In genomic region chr4:164012396-164013027, GRCh38 we compare ENCODE assay signal across 8 cellular contexts.
DNase-seq lines count a peak whose midpoint lies in the region; ATAC-seq and TF ChIP-seq lines count a peak whose summit lies in the region.

No MANE protein-coding gene starts in this region.

- no peaks in the 10 kb centered on the region for H3K4me1 Mint-ChIP-seq in MCF 10A (ENCODE audit: insufficient read depth, unreplicated experiment)

- no peaks in the 10 kb centered on the region for H3K27me3 ChIP-seq in breast epithelium

- TF ChIP-seq CTCF in MCF 10A (IDR thresholded peaks at IDR 0.05; ENCODE audit: unreplicated experiment): peak; percentile 55
- no peak for TF ChIP-seq CTCF in breast epithelium (IDR thresholded peaks at IDR 0.05)

- H3K36me3 ChIP-seq in breast epithelium: no peaks in the 10 kb centered on the region

- intact Hi-C loops in MCF 10A (cut with micrococcal nuclease): loop anchor here (1.0 to 5.0 kb wide), 6 partner anchors 255 to 1516 kb away; no protein-coding TSS in a partner anchor
- intact Hi-C loops in breast epithelium (cut with DNase I; ENCODE audit: low total_unique reads): no loop called here
- intact Hi-C loops in head of caudate nucleus (cut with DNase I): loop anchor here (5.0 kb wide), 1 partner anchor 460 kb away; no protein-coding TSS in a partner anchor

- H3K27ac Mint-ChIP-seq in MCF 10A (ENCODE audit: low read depth, unreplicated experiment): no peak overlapping the region

- POLR2A ChIA-PET in MCF 10A (lab: Yijun Ruan, JAX): interaction anchor here (0.7 kb wide), 1 partner anchor 457 kb away, joined by 3 read pairs; no protein-coding TSS in a partner anchor

- CTCF ChIA-PET in MCF 10A (lab: Yijun Ruan, JAX): interaction anchor here (0.7 to 4.9 kb wide), 24 partner anchors 10 to 1017 kb away, joined by 3 to 48 read pairs (median 3); no protein-coding TSS in a partner anchor

- H3K4me3 ChIP-seq in breast epithelium: no peak overlapping the region

- H3K27me3 Mint-ChIP-seq in MCF 10A (ENCODE audit: insufficient read depth, unreplicated experiment): no peaks in the 10 kb centered on the region

- H3K36me3 Mint-ChIP-seq in MCF 10A (ENCODE audit: insufficient read depth, unreplicated experiment): peaks cover 14% of the 10 kb centered on the region

- H3K4me1 ChIP-seq in breast epithelium: no peaks in the 10 kb centered on the region

- H3K4me3 Mint-ChIP-seq in MCF 10A (ENCODE audit: unreplicated experiment): no peak overlapping the region

- BruUV-seq in MCF 10A (replicated peaks; lab: Mats Ljungman, UMichigan): no TSS peak

- no peak for TF ChIP-seq POLR2A in breast epithelium (IDR thresholded peaks at IDR 0.05)

- peak; percentile 65 for ATAC-seq in HG03342 (IDR thresholded peaks at IDR 0.05; ENCODE audit: unreplicated experiment)

- H3K27ac ChIP-seq in breast epithelium: no peak overlapping the region

- DNase-seq in MCF 10A (ENCODE audit: unreplicated experiment) (peak; percentile 66), breast epithelium (ENCODE audit: low spot score in 2 of 2) (no peak), SHP77 treated with DMSO at 0.1 percent for 48 hours (lab: John Stamatoyannopoulos, UW) (peak; percentile 21), head of caudate nucleus (peak in 25 of 42 donors; percentile 11 to 71 (median 31)), NCI-H146 treated with DMSO at 0.1 percent for 48 hours (lab: John Stamatoyannopoulos, UW; ENCODE audit: unreplicated experiment) (no peak), DMS79 (lab: John Stamatoyannopoulos, UW) (no peak), NCI-H2029 (lab: John Stamatoyannopoulos, UW) (no peak)

- peaks cover 19% of the 10 kb centered on the region for H3K9me3 Mint-ChIP-seq in MCF 10A (ENCODE audit: unreplicated experiment)

- H3K9me3 ChIP-seq in breast epithelium: peaks cover 0 to 4% of the 10 kb centered on the region in 2 donors

Comparison
In these comparisons a context has a peak if more than half of its experiments do, and no peak if none do; other contexts are left out.
1. DNase-seq: peak in MCF 10A (single experiment), SHP77 treated with DMSO at 0.1 percent for 48 hours (single experiment) and head of caudate nucleus (25 of 42); none in breast epithelium (0 of 2), NCI-H146 treated with DMSO at 0.1 percent for 48 hours (single experiment), DMS79 (single experiment) and NCI-H2029 (single experiment).